1 cellular context compared by ENCODE assay signal in genomic region chr1:196709889-196710288, GRCh38. TPM values are rescaled to one million over a fixed set of nuclear protein-coding genes. Genes with fewer than 3 reads are reported as not detected.
"Had no signal": no experiment of that assay in that cellular context is flagged by ENCODE, and none has a peak within 500 bp of the region (broad histone marks: within the 10 kb centered on the region; RNA-seq: fewer than 3 reads in every experiment).

No MANE protein-coding gene starts in this region.

RNA-seq across cellular contexts. Expression of gene CFH, which starts 58.0 kb away (rescaled TPM):
- total RNA-seq: neural crest cell had no signal
